ENCODE assay signal across 1 cellular context in genomic region chrX:56232221-56233082, GRCh38.
TF ChIP-seq lines count a peak whose summit lies in the region.

Gene KLF8, plus strand, starts transcription at chrX:56232356. Its CDS starts 979 bp downstream, at chrX:56233335.

TF ChIP-seq in HEK293T, 16 proteins besides CTCF, POLR2A, EP300 and RAD21 (continued from another document):
- TF ChIP-seq BHLHE40 (IDR thresholded peaks at IDR 0.05; ENCODE audit: borderline replicate concordance) = no peak
- TF ChIP-seq CTBP1 (IDR thresholded peaks at IDR 0.05; ENCODE audit: borderline replicate concordance) = no peak
- TF ChIP-seq LEF1 (IDR thresholded peaks at IDR 0.05; ENCODE audit: borderline replicate concordance) = no peak
- TF ChIP-seq FOXK2 (IDR thresholded peaks at IDR 0.05) = no peak
- TF ChIP-seq L3MBTL2 (conservative IDR thresholded peaks at IDR 0.05) = no peak
- TF ChIP-seq ARNT (IDR thresholded peaks at IDR 0.05) = no peak
- TF ChIP-seq NFRKB (IDR thresholded peaks at IDR 0.05) = no peak
- TF ChIP-seq ZNF384 (IDR thresholded peaks at IDR 0.05) = no peak
- TF ChIP-seq TARDBP (IDR thresholded peaks at IDR 0.05) = no peak
- TF ChIP-seq SUZ12 (IDR thresholded peaks at IDR 0.05) = no peak
- TF ChIP-seq ELF4 (IDR thresholded peaks at IDR 0.05) = no peak
- TF ChIP-seq FOXM1 (IDR thresholded peaks at IDR 0.05; ENCODE audit: borderline replicate concordance) = no peak
